In the genomic region with DNA sequence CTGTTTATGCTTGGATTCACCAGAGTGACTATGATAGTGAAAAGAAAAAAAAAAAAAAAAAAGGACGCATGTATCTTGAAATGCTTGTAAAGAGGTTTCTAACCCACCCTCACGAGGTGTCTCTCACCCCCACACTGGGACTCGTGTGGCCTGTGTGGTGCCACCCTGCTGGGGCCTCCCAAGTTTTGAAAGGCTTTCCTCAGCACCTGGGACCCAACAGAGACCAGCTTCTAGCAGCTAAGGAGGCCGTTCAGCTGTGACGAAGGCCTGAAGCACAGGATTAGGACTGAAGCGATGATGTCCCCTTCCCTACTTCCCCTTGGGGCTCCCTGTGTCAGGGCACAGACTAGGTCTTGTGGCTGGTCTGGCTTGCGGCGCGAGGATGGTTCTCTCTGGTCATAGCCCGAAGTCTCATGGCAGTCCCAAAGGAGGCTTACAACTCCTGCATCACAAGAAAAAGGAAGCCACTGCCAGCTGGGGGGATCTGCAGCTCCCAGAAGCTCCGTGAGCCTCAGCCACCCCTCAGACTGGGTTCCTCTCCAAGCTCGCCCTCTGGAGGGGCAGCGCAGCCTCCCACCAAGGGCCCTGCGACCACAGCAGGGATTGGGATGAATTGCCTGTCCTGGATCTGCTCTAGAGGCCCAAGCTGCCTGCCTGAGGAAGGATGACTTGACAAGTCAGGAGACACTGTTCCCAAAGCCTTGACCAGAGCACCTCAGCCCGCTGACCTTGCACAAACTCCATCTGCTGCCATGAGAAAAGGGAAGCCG, we compare ENCODE assay signal across 1 cellular context.
TF ChIP-seq lines count a peak whose summit lies in the region.

No MANE protein-coding gene starts in this region.

TF ChIP-seq in GM12878, 131 proteins besides CTCF, POLR2A, EP300 and RAD21:
- TF ChIP-seq, protein P1, sequence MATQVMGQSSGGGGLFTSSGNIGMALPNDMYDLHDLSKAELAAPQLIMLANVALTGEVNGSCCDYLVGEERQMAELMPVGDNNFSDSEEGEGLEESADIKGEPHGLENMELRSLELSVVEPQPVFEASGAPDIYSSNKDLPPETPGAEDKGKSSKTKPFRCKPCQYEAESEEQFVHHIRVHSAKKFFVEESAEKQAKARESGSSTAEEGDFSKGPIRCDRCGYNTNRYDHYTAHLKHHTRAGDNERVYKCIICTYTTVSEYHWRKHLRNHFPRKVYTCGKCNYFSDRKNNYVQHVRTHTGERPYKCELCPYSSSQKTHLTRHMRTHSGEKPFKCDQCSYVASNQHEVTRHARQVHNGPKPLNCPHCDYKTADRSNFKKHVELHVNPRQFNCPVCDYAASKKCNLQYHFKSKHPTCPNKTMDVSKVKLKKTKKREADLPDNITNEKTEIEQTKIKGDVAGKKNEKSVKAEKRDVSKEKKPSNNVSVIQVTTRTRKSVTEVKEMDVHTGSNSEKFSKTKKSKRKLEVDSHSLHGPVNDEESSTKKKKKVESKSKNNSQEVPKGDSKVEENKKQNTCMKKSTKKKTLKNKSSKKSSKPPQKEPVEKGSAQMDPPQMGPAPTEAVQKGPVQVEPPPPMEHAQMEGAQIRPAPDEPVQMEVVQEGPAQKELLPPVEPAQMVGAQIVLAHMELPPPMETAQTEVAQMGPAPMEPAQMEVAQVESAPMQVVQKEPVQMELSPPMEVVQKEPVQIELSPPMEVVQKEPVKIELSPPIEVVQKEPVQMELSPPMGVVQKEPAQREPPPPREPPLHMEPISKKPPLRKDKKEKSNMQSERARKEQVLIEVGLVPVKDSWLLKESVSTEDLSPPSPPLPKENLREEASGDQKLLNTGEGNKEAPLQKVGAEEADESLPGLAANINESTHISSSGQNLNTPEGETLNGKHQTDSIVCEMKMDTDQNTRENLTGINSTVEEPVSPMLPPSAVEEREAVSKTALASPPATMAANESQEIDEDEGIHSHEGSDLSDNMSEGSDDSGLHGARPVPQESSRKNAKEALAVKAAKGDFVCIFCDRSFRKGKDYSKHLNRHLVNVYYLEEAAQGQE (IDR thresholded peaks at IDR 0.05; ENCODE audit: low read depth, low read length), result no peak
- TF ChIP-seq PAX8 (IDR thresholded peaks at IDR 0.05) (no peak), EED (IDR thresholded peaks at IDR 0.05; ENCODE audit: low read depth) (no peak), TCF12 (IDR thresholded peaks at IDR 0.05; ENCODE audit: low read depth, low read length) (no peak), SP1 (IDR thresholded peaks at IDR 0.05; ENCODE audit: low read depth, low read length) (no peak)
